Comparison of ENCODE assay signal across 13 cellular contexts in genomic region chr11:122207505-122207904, GRCh38.
DNase-seq lines count a peak whose midpoint lies in the region; ATAC-seq lines count a peak whose summit lies in the region.
"Had no signal": no experiment of that assay in that cellular context is flagged by ENCODE, and none has a peak within 500 bp of the region (broad histone marks: within the 10 kb centered on the region; RNA-seq: fewer than 3 reads in every experiment).

No MANE protein-coding gene starts in this region.

- H2BK120ac ChIP-seq in neuronal stem cell (ENCODE audit: low read depth, low read length), result no peak overlapping the region

- peak overlapping the region; percentile 13 for H2AFZ ChIP-seq in neuronal stem cell (ENCODE audit: low read length)

- peaks cover 5 to 7% of the 10 kb centered on the region in 2 donors for H3K4me1 ChIP-seq in esophagus (ENCODE audit: control insufficient read depth in 2 of 2, insufficient read depth in 2 of 2, low read length in 1 of 2)
- H3K4me1 ChIP-seq in neuronal stem cell (ENCODE audit: control insufficient read depth in 2 of 2, insufficient read depth in 1 of 2, low read depth in 1 of 2, low read length in 2 of 2), result peaks cover 4 to 5% of the 10 kb centered on the region in 2 donors
- peaks cover 8 to 12% of the 10 kb centered on the region in 2 donors for H3K4me1 ChIP-seq in aorta (ENCODE audit: control insufficient read depth in 1 of 2, insufficient read depth in 2 of 2, low read length in 2 of 2)

- H3K4me3 ChIP-seq in esophagus (ENCODE audit: low read depth in 1 of 2, low read length in 2 of 2) (no peak overlapping the region), neuronal stem cell (ENCODE audit: low read length in 2 of 2) (no peak overlapping the region), aorta (ENCODE audit: low read length in 2 of 2) (no peak overlapping the region)
- H3K4me3 ChIP-seq: body of pancreas had no signal

- no peak for ATAC-seq in aorta (ENCODE audit: low FRiP score)
- ATAC-seq: naive thymus-derived CD8-positive, alpha-beta T cell had no signal

- no peak overlapping the region for H3K23ac ChIP-seq in neuronal stem cell (ENCODE audit: low read depth, low read length, poor library complexity)

- intact Hi-C loops in aorta (cut with DNase I), result loop anchor here (5.0 to 10.0 kb wide), 2 partner anchors 463 to 550 kb away; no protein-coding TSS in a partner anchor

- H2BK12ac ChIP-seq in neuronal stem cell (ENCODE audit: low read length), result no peak overlapping the region

- H2BK15ac ChIP-seq in neuronal stem cell (ENCODE audit: low read length), result no peak overlapping the region

- no peak overlapping the region for H3K4ac ChIP-seq in neuronal stem cell (ENCODE audit: low read length)

- H3K4me2 ChIP-seq in neuronal stem cell (ENCODE audit: insufficient read depth, low read length, poor library complexity, severe bottlenecking), result no peak overlapping the region

- no peak overlapping the region for H2AK5ac ChIP-seq in neuronal stem cell (ENCODE audit: low read depth, low read length)

- no peak overlapping the region for H4K8ac ChIP-seq in neuronal stem cell (ENCODE audit: low read depth, low read length)

- no peak overlapping the region for H4K91ac ChIP-seq in neuronal stem cell (ENCODE audit: low read depth, low read length, poor library complexity)

- H3K36me3 ChIP-seq in esophagus (ENCODE audit: control insufficient read depth in 2 of 2, insufficient read depth in 2 of 2, low read length in 1 of 2) (no peaks in the 10 kb centered on the region), neuronal stem cell (replicated peaks in 1 of 2; ENCODE audit: control insufficient read depth in 2 of 2, insufficient read depth in 2 of 2, low read length in 2 of 2) (no peaks in the 10 kb centered on the region), aorta (ENCODE audit: control insufficient read depth in 1 of 2, insufficient read depth in 2 of 2, low read length in 1 of 2) (no peaks in the 10 kb centered on the region)

- DNase-seq in NCI-H2227 (lab: John Stamatoyannopoulos, UW; ENCODE audit: unreplicated experiment) (peak; percentile 6), NCI-H2227 treated with DMSO at 0.1 percent for 48 hours (lab: John Stamatoyannopoulos, UW) (no peak), neuronal stem cell (ENCODE audit: low spot score) (no peak), aorta (peak in 1 of 2 donors; percentile 54)
- DNase-seq in activated CD8-positive, alpha-beta memory T cell treated with anti-CD3 and anti-CD28 coated beads for 24 hours, result no peak
- DNase-seq in activated effector memory CD4-positive, alpha-beta T cell treated with Interleukin-2 at 50 U/mL for 16 hours, result no peak
- no peak for DNase-seq in activated CD4-positive, CD25-positive, alpha-beta regulatory T cell (lab: John Stamatoyannopoulos, UW)
- DNase-seq: 8988T; body of pancreas; H7; Kasumi-1; naive thymus-derived CD8-positive, alpha-beta T cell had no signal

- no peak overlapping the region for H3K14ac ChIP-seq in neuronal stem cell (ENCODE audit: low read length)

- no peak overlapping the region for H3K9ac ChIP-seq in neuronal stem cell (ENCODE audit: low read depth, low read length, poor library complexity)

- no peaks in the 10 kb centered on the region for H3K9me3 ChIP-seq in esophagus (ENCODE audit: control insufficient read depth in 2 of 2, insufficient read depth in 1 of 2, low read depth in 1 of 2, low read length in 1 of 2)
- H3K9me3 ChIP-seq in neuronal stem cell (replicated peaks in 1 of 2; ENCODE audit: control insufficient read depth in 2 of 2, insufficient read depth in 1 of 2, low read depth in 1 of 2, low read length in 2 of 2), result no peaks in the 10 kb centered on the region
- H3K9me3 ChIP-seq in aorta (ENCODE audit: control insufficient read depth, low read length), result no peaks in the 10 kb centered on the region
- H3K9me3 ChIP-seq: body of pancreas had no signal

- no peaks in the 10 kb centered on the region for H3K79me1 ChIP-seq in neuronal stem cell (ENCODE audit: low read depth, low read length)

- H3K27me3 ChIP-seq in esophagus (ENCODE audit: control insufficient read depth in 1 of 2, insufficient read depth in 2 of 2, low read length in 2 of 2) (no peaks in the 10 kb centered on the region), neuronal stem cell (ENCODE audit: control insufficient read depth in 3 of 3, insufficient read depth in 3 of 3, low read depth in 1 of 3, low read length in 3 of 3) (no peaks in the 10 kb centered on the region), aorta (ENCODE audit: control insufficient read depth in 1 of 2, insufficient read depth in 2 of 2, low read length in 1 of 2) (no peaks in the 10 kb centered on the region)
- H3K27me3 ChIP-seq: body of pancreas had no signal

- H3K27ac ChIP-seq in esophagus (ENCODE audit: low read depth in 2 of 2, low read length in 1 of 2) (peak overlapping the region; percentile 28 to 47), neuronal stem cell (replicated peaks; ENCODE audit: low read length) (no peak overlapping the region), aorta (ENCODE audit: low read depth in 1 of 2, low read length in 2 of 2) (peak overlapping the region; percentile 49 to 59)
- H3K27ac ChIP-seq: body of pancreas had no signal

- 23 to 36% methylated on average over 8 of the region's 8 CpGs for WGBS in esophagus, 2 donors
- no CpG with 5 or more reads among the region's 8 CpGs for WGBS in neuronal stem cell (ENCODE audit: extremely low coverage in 2 of 2, insufficient read length in 2 of 2, insufficient replicate concordance in 1 of 2), 2 donors
- WGBS in aorta, 2 donors, result 4 to 6% methylated on average over 8 of the region's 8 CpGs

- no peak overlapping the region for H3K18ac ChIP-seq in neuronal stem cell (ENCODE audit: low read length)

- no peak overlapping the region for H2BK5ac ChIP-seq in neuronal stem cell (ENCODE audit: low read length)
